24 cellular contexts compared by ENCODE assay signal in the genomic region with DNA sequence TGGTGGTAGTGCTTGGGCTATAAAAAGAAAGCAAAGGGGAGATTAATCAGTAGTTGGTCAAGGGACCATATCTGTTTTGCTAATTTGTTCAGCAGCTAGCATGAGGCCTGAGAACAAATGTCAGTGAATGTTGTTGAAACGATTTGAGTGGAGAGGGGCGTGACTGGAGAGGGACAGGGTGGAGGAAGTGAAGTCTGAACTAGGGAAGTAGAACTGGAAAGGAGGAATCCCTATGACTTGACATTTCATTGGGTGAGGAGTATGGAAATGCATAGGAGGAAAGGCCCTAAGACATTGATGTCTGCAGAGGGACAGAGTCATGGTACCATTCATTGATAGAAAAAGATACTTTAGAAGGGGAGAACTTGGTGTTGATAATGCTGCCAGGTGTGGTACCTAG.
"Had no signal": no experiment of that assay in that cellular context is flagged by ENCODE, and none has a peak within 500 bp of the region (broad histone marks: within the 10 kb centered on the region; RNA-seq: fewer than 3 reads in every experiment).

No MANE protein-coding gene starts in this region.

- H3K4me3 ChIP-seq: cardiac muscle cell, esophagus muscularis mucosa, gastroesophageal sphincter, heart left ventricle, tibial nerve, vagina had no signal

- H3K9me3 Mint-ChIP-seq: activated T-cell treated with anti-CD3 and anti-CD28 coated beads, Interleukin-2, amount 50 U/mL, for 4 hours; mesothelial cell of epicardium had no signal

- H3K27me3 ChIP-seq: cardiac muscle cell, esophagus muscularis mucosa, gastroesophageal sphincter, heart left ventricle, tibial nerve, vagina had no signal

- ATAC-seq: activated T-cell treated with anti-CD3 and anti-CD28 coated beads, Interleukin-2, amount 50 U/mL, for 4 hours; gastroesophageal sphincter; heart left ventricle; left lobe of liver had no signal

- H3K9me3 ChIP-seq: esophagus muscularis mucosa, gastroesophageal sphincter, heart left ventricle, tibial nerve, vagina had no signal

- DNase-seq: activated CD4-positive, alpha-beta T cell treated with anti-CD3 and anti-CD28 coated beads, Interleukin-2, amount 50 U/mL, for 1 hour; activated CD4-positive, CD25-positive, alpha-beta regulatory T cell treated with anti-CD3 and anti-CD28 coated beads, Interleukin-2, amount 50 U/mL, for 72 hours; activated CD8-positive, alpha-beta memory T cell treated with anti-CD3 and anti-CD28 coated beads, Interleukin-2, amount 50 U/mL, for 4 hours; activated naive CD4-positive, alpha-beta T cell treated with anti-CD3 and anti-CD28 coated beads, Interleukin-2, amount 50 U/mL, for 16 hours; activated T-cell treated with anti-CD3 and anti-CD28 coated beads, Interleukin-2, amount 50 U/mL, for 4 hours; amniotic stem cell; dermis blood vessel endothelial cell; effector memory CD4-positive, alpha-beta T cell; heart left ventricle; kidney; stimulated activated CD4-positive, alpha-beta T cell treated with anti-CD3 and anti-CD28 coated beads, Interleukin-12 subunit alpha, Interleukin-12 subunit beta, amount 100 ng/mL, for 4 hours; stimulated activated CD4-positive, alpha-beta T cell treated with anti-CD3 and anti-CD28 coated beads, Interleukin-1b, Interleukin-23, amount 100 ng/mL, for 48 hours; stimulated activated CD8-positive, alpha-beta memory T cell treated with anti-CD3 and anti-CD28 coated beads, Interleukin-4, amount 100 ng/mL, for 48 hours; stimulated activated naive CD4-positive, alpha-beta T cell had no signal

- H3K27ac ChIP-seq: cardiac muscle cell, esophagus muscularis mucosa, gastroesophageal sphincter, heart left ventricle, tibial nerve, vagina, VCaP had no signal

- H3K4me3 Mint-ChIP-seq: activated T-cell treated with anti-CD3 and anti-CD28 coated beads, Interleukin-2, amount 50 U/mL, for 4 hours; mesothelial cell of epicardium; neural crest cell had no signal

- H3K36me3 ChIP-seq: cardiac muscle cell, esophagus muscularis mucosa, gastroesophageal sphincter, heart left ventricle, vagina had no signal

- H3K4me1 Mint-ChIP-seq: mesothelial cell of epicardium had no signal

- H3K27ac Mint-ChIP-seq: mesothelial cell of epicardium had no signal

- H3K27me3 Mint-ChIP-seq: progenitor cell of endocrine pancreas had no signal
